ENCODE assay signal across 17 cellular contexts in the genomic region with DNA sequence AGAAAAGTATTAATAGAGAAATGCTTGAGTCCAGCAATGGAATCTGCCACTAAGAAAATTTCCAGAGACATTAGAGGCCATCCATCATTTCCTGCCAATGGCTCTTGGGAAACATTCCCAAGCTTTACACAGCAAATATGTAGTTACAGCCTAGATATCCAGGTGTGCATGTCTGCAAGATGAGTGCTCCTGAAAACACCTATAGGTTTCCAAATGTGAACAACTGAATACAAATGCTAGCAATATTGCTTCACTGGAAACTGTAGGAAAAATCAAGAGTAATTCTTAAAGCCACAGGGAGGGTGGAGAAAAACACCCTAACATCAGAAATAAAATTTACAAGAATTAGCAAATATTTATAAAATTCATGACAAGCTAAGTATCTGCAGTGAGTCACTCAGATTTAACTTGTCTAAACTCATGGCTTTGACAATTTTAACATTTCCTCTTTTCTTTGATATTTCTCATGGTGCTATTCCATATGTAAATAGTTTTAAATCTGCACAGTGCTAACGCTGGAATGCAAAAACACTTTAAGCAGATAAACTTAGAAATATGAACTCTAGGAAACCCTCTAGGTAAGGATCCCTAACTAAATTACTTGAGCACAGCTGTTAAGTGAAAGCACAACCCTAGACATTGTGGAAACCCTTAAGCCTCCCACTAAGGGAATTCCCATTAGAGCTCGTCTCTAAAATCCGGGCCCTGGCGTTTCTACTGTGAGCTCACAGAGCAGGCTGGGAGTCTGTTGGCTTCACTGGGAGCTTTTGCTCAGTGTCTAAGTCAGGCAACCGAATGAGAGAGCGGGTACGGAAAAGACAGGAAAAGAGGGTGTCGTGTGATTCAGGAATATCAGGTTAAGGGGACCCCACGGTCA.
A peak's percentile ranks its signal among the peaks of the same experiment; 100 is the strongest.
DNase-seq lines count a peak whose midpoint lies in the region; ATAC-seq, FAIRE-seq and TF ChIP-seq lines count a peak whose summit lies in the region.
"Had no signal": no experiment of that assay in that cellular context is flagged by ENCODE, and none has a peak within 500 bp of the region (broad histone marks: within the 10 kb centered on the region; RNA-seq: fewer than 3 reads in every experiment).

No MANE protein-coding gene starts in this region.

- ATAC-seq in PC-3 (peak; percentile 36), HepG2 (no peak)
- ATAC-seq: A549, GM12878 had no signal

- H3K4me3 Mint-ChIP-seq in T-helper 2 cell treated with Interferon-gamma antibody and Interleukin-4, amounts not matched to agents 5 μg/mL and 100 μg/mL, for 36 hours, result no peak overlapping the region
- H3K4me3 Mint-ChIP-seq: CD4-positive, alpha-beta T cell had no signal

- intact Hi-C loops in PC-3 (cut with micrococcal nuclease), result no loop called here
- intact Hi-C loops in HepG2 (cut with micrococcal nuclease; ENCODE audit: unreplicated experiment), result no loop called here
- intact Hi-C loops in vagina (cut with DNase I), result no loop called here

- CTCF ChIA-PET in PC-3 (lab: Charles Lee) (interaction anchor here (0.7 to 1.4 kb wide), 2 partner anchors 32 to 198 kb away, joined by 3 to 4 read pairs; no protein-coding TSS in a partner anchor), HepG2 (lab: Yijun Ruan, JAX; ENCODE audit: low intra/inter-chr PET ratio, low total read pairs) (no interaction called here)

- POLR2A ChIA-PET in PC-3 (lab: Charles Lee; ENCODE audit: unreplicated experiment), result no interaction called here
- POLR2A ChIA-PET in HepG2 (lab: Yijun Ruan, JAX), result no interaction called here

- no peak for FAIRE-seq in HepG2 (lab: Jason Lieb, UNC)
- FAIRE-seq: A549, GM12878 had no signal

- no peaks in the 10 kb centered on the region for H3K27me3 Mint-ChIP-seq in T-helper 2 cell treated with Interferon-gamma antibody and Interleukin-4, amounts not matched to agents 5 μg/mL and 100 μg/mL, for 36 hours (ENCODE audit: low read depth)
- H3K27me3 Mint-ChIP-seq: CD4-positive, alpha-beta T cell had no signal

- BruUV-seq in PC-3 (replicated peaks; lab: Mats Ljungman, UMichigan), result no TSS peak
- BruUV-seq in HepG2 (replicated peaks; lab: Mats Ljungman, UMichigan), result no TSS peak

- no peak for TF ChIP-seq POLR2A in HepG2 (IDR thresholded peaks at IDR 0.05; ENCODE audit: insufficient read depth in 1 of 2, low read depth in 2 of 2, low read length in 2 of 2)
- no peak for TF ChIP-seq POLR2A in vagina (IDR thresholded peaks at IDR 0.05)

- H3K36me3 Mint-ChIP-seq in T-helper 2 cell treated with Interferon-gamma antibody and Interleukin-4, amounts not matched to agents 5 μg/mL and 100 μg/mL, for 36 hours (ENCODE audit: low read depth), result no peaks in the 10 kb centered on the region

- H3K4me3 ChIP-seq in PC-3 (ENCODE audit: low read length) (no peak overlapping the region), epithelial cell of esophagus (ENCODE audit: low read length) (no peak overlapping the region), muscle layer of duodenum (ENCODE audit: low read depth in 1 of 2, low read length in 2 of 2) (no peak overlapping the region), HepG2 (replicated peaks in 1 of 3; ENCODE audit: insufficient read depth in 1 of 3, low read depth in 2 of 3, low read length in 3 of 3) (no peak overlapping the region), vagina (no peak overlapping the region)
- H3K4me3 ChIP-seq: A549, GM12878 had no signal

- DNase-seq in A172 (ENCODE audit: low spot score), result peak; percentile 36
- DNase-seq in PC-3, result no peak
- DNase-seq in epithelial cell of esophagus (ENCODE audit: low read depth), result peak; percentile 43
- DNase-seq in HepG2 (ENCODE audit: low spot score), result no peak
- no peak for DNase-seq in NCI-H510A treated with DMSO at 0.1 percent for 48 hours (lab: John Stamatoyannopoulos, UW)
- no peak for DNase-seq in T-helper 2 cell treated with Interferon-gamma antibody and Interleukin-4, amounts not matched to agents 5 μg/mL and 100 μg/mL, for 36 hours (ENCODE audit: low spot score)
- DNase-seq in vagina (ENCODE audit: extremely low spot score in 2 of 2), result no peak
- DNase-seq: Calu3; CD4-positive, alpha-beta T cell; NCI-H1048; NCI-H146; NCI-H2081 treated with DMSO at 0.1 percent for 48 hours; NCI-H526 treated with DMSO at 0.1 percent for 48 hours; RPMI8226 had no signal

- H3K9me2 ChIP-seq in PC-3 (replicated peaks; ENCODE audit: low read length), result no peaks in the 10 kb centered on the region

- WGBS in HepG2 (ENCODE audit: low lambda C conversion rate), result 23% methylated on average over 9 of the region's 9 CpGs

- H3K9me3 ChIP-seq in PC-3 (ENCODE audit: low read length) (no peaks in the 10 kb centered on the region), muscle layer of duodenum (ENCODE audit: control insufficient read depth in 1 of 2, low read length in 2 of 2) (no peaks in the 10 kb centered on the region), HepG2 (ENCODE audit: low read length) (no peaks in the 10 kb centered on the region), vagina (no peaks in the 10 kb centered on the region)
- H3K9me3 ChIP-seq: A549 had no signal

- H3K27ac ChIP-seq in PC-3 (ENCODE audit: low read length) (peak overlapping the region; percentile 16), muscle layer of duodenum (ENCODE audit: low read length) (peak overlapping the region; percentile 5), HepG2 (ENCODE audit: extremely low read length, insufficient read depth, low read length) (no peak overlapping the region), vagina (no peak overlapping the region)
- H3K27ac ChIP-seq: A549 had no signal

- H3K27me3 ChIP-seq in PC-3 (ENCODE audit: low read length) (no peaks in the 10 kb centered on the region), muscle layer of duodenum (ENCODE audit: low read depth, low read length) (no peaks in the 10 kb centered on the region), HepG2 (ENCODE audit: control insufficient read depth in 1 of 2, insufficient read depth in 2 of 2, low read length in 2 of 2) (peaks cover 2 to 50% of the 10 kb centered on the region in 2 experiments; a peak in 4 of 5 replicates), vagina (no peaks in the 10 kb centered on the region)

- no peak for TF ChIP-seq EP300 in HepG2 (IDR thresholded peaks at IDR 0.05; ENCODE audit: low read depth in 2 of 2, low read length in 2 of 2)
- no peak for TF ChIP-seq EP300 in HepG2 (CRISPR knock-in tag; IDR thresholded peaks at IDR 0.05; ENCODE audit: borderline replicate concordance)

- no peaks in the 10 kb centered on the region for H3K4me1 Mint-ChIP-seq in T-helper 2 cell treated with Interferon-gamma antibody and Interleukin-4, amounts not matched to agents 5 μg/mL and 100 μg/mL, for 36 hours (ENCODE audit: low read depth)

- no peaks in the 10 kb centered on the region for H3K9me3 Mint-ChIP-seq in T-helper 2 cell treated with Interferon-gamma antibody and Interleukin-4, amounts not matched to agents 5 μg/mL and 100 μg/mL, for 36 hours
- H3K9me3 Mint-ChIP-seq: CD4-positive, alpha-beta T cell had no signal

- H3K4me2 ChIP-seq in PC-3 (ENCODE audit: low read length) (no peak overlapping the region), HepG2 (ENCODE audit: low read depth, low read length) (no peak overlapping the region)
- H3K4me2 ChIP-seq: A549 had no signal

- in situ Hi-C loops in HepG2 (cut with HindIII; ENCODE audit: extremely low pct_ligation_motif_present, low pct_unique_long_range_greater_than_20kb), result no loop called here

- no peak for TF ChIP-seq RAD21 in HepG2 (CRISPR knock-in tag; IDR thresholded peaks at IDR 0.05)

- H3K27ac Mint-ChIP-seq in T-helper 2 cell treated with Interferon-gamma antibody and Interleukin-4, amounts not matched to agents 5 μg/mL and 100 μg/mL, for 36 hours, result no peak overlapping the region
- H3K27ac Mint-ChIP-seq: CD4-positive, alpha-beta T cell had no signal

- H3K9ac ChIP-seq in PC-3 (ENCODE audit: low read length), result no peak overlapping the region
- no peak overlapping the region for H3K9ac ChIP-seq in HepG2 (ENCODE audit: insufficient read depth, low read depth, low read length)

- H3K79me2 ChIP-seq in PC-3 (ENCODE audit: low read length), result no peaks in the 10 kb centered on the region
- H3K79me2 ChIP-seq in HepG2 (ENCODE audit: insufficient read depth, low read length), result no peaks in the 10 kb centered on the region

- H3F3A ChIP-seq in PC-3 (ENCODE audit: low read length, unreplicated experiment), result no peaks in the 10 kb centered on the region

- H3K4me1 ChIP-seq in PC-3 (ENCODE audit: insufficient read depth, low read length), result peaks cover 27% of the 10 kb centered on the region
- H3K4me1 ChIP-seq in muscle layer of duodenum (ENCODE audit: control insufficient read depth in 1 of 2, insufficient read depth in 2 of 2, low read length in 2 of 2), result peaks cover 9 to 24% of the 10 kb centered on the region in 2 donors
- no peaks in the 10 kb centered on the region for H3K4me1 ChIP-seq in HepG2 (ENCODE audit: insufficient read depth, low read length)
- no peaks in the 10 kb centered on the region for H3K4me1 ChIP-seq in vagina
- H3K4me1 ChIP-seq: A549 had no signal

- TF ChIP-seq CTCF in PC-3 (conservative IDR thresholded peaks at IDR 0.05; ENCODE audit: low read depth, low read length) (no peak), epithelial cell of esophagus (IDR thresholded peaks at IDR 0.05; ENCODE audit: insufficient read depth, low read depth, low read length, missing control alignments) (no peak), HepG2 (CRISPR knock-in tag; IDR thresholded peaks at IDR 0.05) (no peak), vagina (IDR thresholded peaks at IDR 0.05) (no peak)

- H2AFZ ChIP-seq in PC-3 (ENCODE audit: low read length) (no peak overlapping the region), HepG2 (ENCODE audit: low read length) (no peak overlapping the region)

- H4K20me1 ChIP-seq in PC-3 (ENCODE audit: low read length), result no peaks in the 10 kb centered on the region
- H4K20me1 ChIP-seq in HepG2 (ENCODE audit: insufficient read depth, low read length), result no peaks in the 10 kb centered on the region

- H3K36me3 ChIP-seq in PC-3 (ENCODE audit: low read depth, low read length) (no peaks in the 10 kb centered on the region), muscle layer of duodenum (ENCODE audit: control insufficient read depth in 1 of 2, insufficient read depth in 2 of 2, low read length in 2 of 2) (no peaks in the 10 kb centered on the region), HepG2 (replicated peaks in 1 of 2; ENCODE audit: control insufficient read depth in 1 of 2, insufficient read depth in 2 of 2, low read length in 2 of 2) (no peaks in the 10 kb centered on the region), vagina (no peaks in the 10 kb centered on the region)

TF ChIP-seq in HepG2, 621 proteins besides CTCF, POLR2A, EP300 and RAD21:
- no peak for TF ChIP-seq ZFP36L2 (CRISPR knock-in tag; IDR thresholded peaks at IDR 0.05)

Comparison
In these comparisons a context has a peak if more than half of its experiments do, and no peak if none do; other contexts are left out.
1. DNase-seq: peak in A172 (single experiment) and epithelial cell of esophagus (single experiment); none in PC-3 (single experiment), HepG2 (single experiment), NCI-H510A treated with DMSO at 0.1 percent for 48 hours (single experiment), T-helper 2 cell treated with Interferon-gamma antibody and Interleukin-4, amounts not matched to agents 5 μg/mL and 100 μg/mL, for 36 hours (single experiment) and vagina (0 of 2).
2. H3K27ac ChIP-seq: peak in PC-3 (single experiment) and muscle layer of duodenum (single experiment); none in HepG2 (single experiment) and vagina (single experiment).